ENCODE assay signal across 19 cellular contexts in the genomic region with DNA sequence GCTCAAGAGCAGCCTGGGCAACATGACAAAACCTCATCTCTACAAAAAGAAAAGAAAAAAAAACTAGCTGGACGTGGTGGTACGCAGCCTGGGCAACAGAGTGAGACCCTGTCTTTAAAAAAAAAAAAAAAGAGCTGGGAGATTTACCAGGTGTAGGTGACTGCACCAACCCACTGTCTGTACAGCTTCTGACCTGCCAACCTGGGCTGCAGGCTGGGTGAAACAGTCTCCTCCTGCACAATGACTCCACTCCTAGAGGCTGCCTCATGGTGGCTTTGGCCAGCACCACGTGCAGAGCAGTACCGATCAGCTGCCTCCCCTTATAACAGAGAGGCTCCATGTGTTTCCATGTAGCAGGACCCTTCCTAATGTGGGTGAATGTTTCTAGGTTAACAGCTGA. TPM values are rescaled to one million over a fixed set of nuclear protein-coding genes. Genes with fewer than 3 reads are reported as not detected.
A peak's percentile ranks its signal among the peaks of the same experiment; 100 is the strongest.
DNase-seq lines count a peak whose midpoint lies in the region; ATAC-seq and TF ChIP-seq lines count a peak whose summit lies in the region.
"Had no signal": no experiment of that assay in that cellular context is flagged by ENCODE, and none has a peak within 500 bp of the region (broad histone marks: within the 10 kb centered on the region; RNA-seq: fewer than 3 reads in every experiment).

No MANE protein-coding gene starts in this region.

- H3K9me3 Mint-ChIP-seq in activated CD8-positive, alpha-beta T cell treated with anti-CD3 and anti-CD28 coated beads for 36 hours, result no peaks in the 10 kb centered on the region
- H3K9me3 Mint-ChIP-seq in activated CD8-positive, alpha-beta T cell treated with anti-CD3 and anti-CD28 coated beads, Interleukin-2, amount 10 ng/mL, durations not matched to agents 7 days and 5 days (ENCODE audit: insufficient read depth), result no peaks in the 10 kb centered on the region
- no peaks in the 10 kb centered on the region for H3K9me3 Mint-ChIP-seq in activated naive CD8-positive, alpha-beta T cell (ENCODE audit: low read depth)
- H3K9me3 Mint-ChIP-seq in activated naive CD8-positive, alpha-beta T cell treated with anti-CD3 and anti-CD28 coated beads for 36 hours, result no peaks in the 10 kb centered on the region
- no peaks in the 10 kb centered on the region for H3K9me3 Mint-ChIP-seq in activated T-helper 2 cell treated with anti-CD3 and anti-CD28 coated beads, Interferon-gamma antibody, Interleukin-2, Interleukin-4, amounts not matched to agents 10 μg/mL and 5 μg/mL and 100 μg/mL, durations not matched to agents 14 hours and 24 hours and 36 hours
- no peaks in the 10 kb centered on the region for H3K9me3 Mint-ChIP-seq in neural progenitor cell
- H3K9me3 Mint-ChIP-seq in endothelial cell (ENCODE audit: unreplicated experiment), result no peaks in the 10 kb centered on the region
- H3K9me3 Mint-ChIP-seq: CD8-positive, alpha-beta T cell; HFFc6 had no signal

- H3K27ac Mint-ChIP-seq in activated CD8-positive, alpha-beta T cell treated with anti-CD3 and anti-CD28 coated beads for 36 hours, result peak overlapping the region; percentile 80
- H3K27ac Mint-ChIP-seq in activated CD8-positive, alpha-beta T cell treated with anti-CD3 and anti-CD28 coated beads, Interleukin-2, amount 10 ng/mL, durations not matched to agents 7 days and 5 days, result no peak overlapping the region
- peak overlapping the region; percentile 46 for H3K27ac Mint-ChIP-seq in activated naive CD8-positive, alpha-beta T cell
- no peak overlapping the region for H3K27ac Mint-ChIP-seq in activated naive CD8-positive, alpha-beta T cell treated with anti-CD3 and anti-CD28 coated beads for 36 hours
- peak overlapping the region; percentile 63 for H3K27ac Mint-ChIP-seq in activated T-helper 2 cell treated with anti-CD3 and anti-CD28 coated beads, Interferon-gamma antibody, Interleukin-2, Interleukin-4, amounts not matched to agents 10 μg/mL and 5 μg/mL and 100 μg/mL, durations not matched to agents 14 hours and 24 hours and 36 hours
- H3K27ac Mint-ChIP-seq in neural progenitor cell (no peak overlapping the region), endothelial cell (ENCODE audit: unreplicated experiment) (no peak overlapping the region)
- H3K27ac Mint-ChIP-seq: B cell; CD8-positive, alpha-beta T cell; HFFc6 had no signal

- H3K27ac ChIP-seq in neural progenitor cell, result no peak overlapping the region
- H3K27ac ChIP-seq: HL-60 had no signal

- POLR2A ChIA-PET in activated CD8-positive, alpha-beta T cell treated with anti-CD3 and anti-CD28 coated beads for 36 hours (lab: Charles Lee), result interaction anchor here (1.1 to 1.6 kb wide), 3 partner anchors 8 to 299 kb away, joined by 3 to 4 read pairs (median 3); no protein-coding TSS in a partner anchor
- POLR2A ChIA-PET in activated CD8-positive, alpha-beta T cell treated with anti-CD3 and anti-CD28 coated beads, Interleukin-2, amount 10 ng/mL, durations not matched to agents 7 days and 5 days (lab: Charles Lee), result no interaction called here

- H3K4me2 ChIP-seq in neural progenitor cell, result no peak overlapping the region

- CTCF ChIA-PET in activated CD8-positive, alpha-beta T cell treated with anti-CD3 and anti-CD28 coated beads for 36 hours (lab: Charles Lee), result interaction anchor here (0.9 to 3.1 kb wide), 2 partner anchors 135 to 399 kb away, joined by 3 to 9 read pairs; no protein-coding TSS in a partner anchor
- CTCF ChIA-PET in activated CD8-positive, alpha-beta T cell treated with anti-CD3 and anti-CD28 coated beads, Interleukin-2, amount 10 ng/mL, durations not matched to agents 7 days and 5 days (lab: Charles Lee), result interaction anchor here (0.8 kb wide), 1 partner anchor 15 kb away, joined by 3 read pairs; no protein-coding TSS in a partner anchor

- H3K9me3 ChIP-seq in neural progenitor cell (ENCODE audit: low read depth), result no peaks in the 10 kb centered on the region
- H3K9me3 ChIP-seq: BLaER1 treated with 17β-estradiol and CSF1 and Interleukin-3, amounts not matched to agents 10 nM and 100 nM had no signal

- peaks cover 3% of the 10 kb centered on the region for H3F3A ChIP-seq in neural progenitor cell (ENCODE audit: low read depth)

- peaks cover 18% of the 10 kb centered on the region for H3K4me1 ChIP-seq in neural progenitor cell

- H3K27me3 Mint-ChIP-seq in activated CD8-positive, alpha-beta T cell treated with anti-CD3 and anti-CD28 coated beads for 36 hours, result no peaks in the 10 kb centered on the region
- no peaks in the 10 kb centered on the region for H3K27me3 Mint-ChIP-seq in activated CD8-positive, alpha-beta T cell treated with anti-CD3 and anti-CD28 coated beads, Interleukin-2, amount 10 ng/mL, durations not matched to agents 7 days and 5 days (ENCODE audit: low read depth)
- H3K27me3 Mint-ChIP-seq in activated naive CD8-positive, alpha-beta T cell, result no peaks in the 10 kb centered on the region
- H3K27me3 Mint-ChIP-seq in activated naive CD8-positive, alpha-beta T cell treated with anti-CD3 and anti-CD28 coated beads for 36 hours, result no peaks in the 10 kb centered on the region
- H3K27me3 Mint-ChIP-seq in activated T-helper 2 cell treated with anti-CD3 and anti-CD28 coated beads, Interferon-gamma antibody, Interleukin-2, Interleukin-4, amounts not matched to agents 10 μg/mL and 5 μg/mL and 100 μg/mL, durations not matched to agents 14 hours and 24 hours and 36 hours (ENCODE audit: low read depth), result no peaks in the 10 kb centered on the region
- H3K27me3 Mint-ChIP-seq in neural progenitor cell (ENCODE audit: insufficient read depth, low read depth) (peaks cover 2% of the 10 kb centered on the region), endothelial cell (ENCODE audit: unreplicated experiment) (peaks cover 7% of the 10 kb centered on the region)
- H3K27me3 Mint-ChIP-seq: B cell had no signal

- no peak overlapping the region for H3K9ac ChIP-seq in neural progenitor cell

- H3K4me1 Mint-ChIP-seq in activated CD8-positive, alpha-beta T cell treated with anti-CD3 and anti-CD28 coated beads for 36 hours (ENCODE audit: low read depth), result peaks cover 39% of the 10 kb centered on the region
- peaks cover 20% of the 10 kb centered on the region for H3K4me1 Mint-ChIP-seq in activated CD8-positive, alpha-beta T cell treated with anti-CD3 and anti-CD28 coated beads, Interleukin-2, amount 10 ng/mL, durations not matched to agents 7 days and 5 days (ENCODE audit: low read depth)
- H3K4me1 Mint-ChIP-seq in activated naive CD8-positive, alpha-beta T cell (ENCODE audit: low read depth), result peaks cover 32% of the 10 kb centered on the region
- H3K4me1 Mint-ChIP-seq in activated naive CD8-positive, alpha-beta T cell treated with anti-CD3 and anti-CD28 coated beads for 36 hours, result peaks cover 39% of the 10 kb centered on the region
- H3K4me1 Mint-ChIP-seq in activated T-helper 2 cell treated with anti-CD3 and anti-CD28 coated beads, Interferon-gamma antibody, Interleukin-2, Interleukin-4, amounts not matched to agents 10 μg/mL and 5 μg/mL and 100 μg/mL, durations not matched to agents 14 hours and 24 hours and 36 hours (ENCODE audit: low read depth), result peaks cover 32% of the 10 kb centered on the region
- peaks cover 18% of the 10 kb centered on the region for H3K4me1 Mint-ChIP-seq in neural progenitor cell
- peaks cover 15% of the 10 kb centered on the region for H3K4me1 Mint-ChIP-seq in endothelial cell (ENCODE audit: unreplicated experiment)

- TF ChIP-seq CTCF in activated CD8-positive, alpha-beta T cell treated with anti-CD3 and anti-CD28 coated beads for 36 hours (IDR thresholded peaks at IDR 0.05), result no peak
- TF ChIP-seq CTCF in neural progenitor cell (IDR thresholded peaks at IDR 0.05) (no peak), endothelial cell (IDR thresholded peaks at IDR 0.05; ENCODE audit: unreplicated experiment) (no peak)

- peaks cover 72% of the 10 kb centered on the region for H3K36me3 Mint-ChIP-seq in activated CD8-positive, alpha-beta T cell treated with anti-CD3 and anti-CD28 coated beads for 36 hours (ENCODE audit: low read depth)
- H3K36me3 Mint-ChIP-seq in activated CD8-positive, alpha-beta T cell treated with anti-CD3 and anti-CD28 coated beads, Interleukin-2, amount 10 ng/mL, durations not matched to agents 7 days and 5 days (ENCODE audit: low read depth), result peaks cover 21% of the 10 kb centered on the region
- H3K36me3 Mint-ChIP-seq in activated naive CD8-positive, alpha-beta T cell, result peaks cover 2% of the 10 kb centered on the region
- H3K36me3 Mint-ChIP-seq in activated naive CD8-positive, alpha-beta T cell treated with anti-CD3 and anti-CD28 coated beads for 36 hours, result peaks cover 41% of the 10 kb centered on the region
- H3K36me3 Mint-ChIP-seq in activated T-helper 2 cell treated with anti-CD3 and anti-CD28 coated beads, Interferon-gamma antibody, Interleukin-2, Interleukin-4, amounts not matched to agents 10 μg/mL and 5 μg/mL and 100 μg/mL, durations not matched to agents 14 hours and 24 hours and 36 hours (ENCODE audit: low read depth), result peaks cover 77% of the 10 kb centered on the region
- peaks cover 5% of the 10 kb centered on the region for H3K36me3 Mint-ChIP-seq in neural progenitor cell
- H3K36me3 Mint-ChIP-seq in endothelial cell (ENCODE audit: low read depth, unreplicated experiment), result peaks cover 14% of the 10 kb centered on the region

- no peak overlapping the region for H3K4me3 Mint-ChIP-seq in activated CD8-positive, alpha-beta T cell treated with anti-CD3 and anti-CD28 coated beads for 36 hours
- no peak overlapping the region for H3K4me3 Mint-ChIP-seq in activated CD8-positive, alpha-beta T cell treated with anti-CD3 and anti-CD28 coated beads, Interleukin-2, amount 10 ng/mL, durations not matched to agents 7 days and 5 days
- no peak overlapping the region for H3K4me3 Mint-ChIP-seq in activated naive CD8-positive, alpha-beta T cell
- no peak overlapping the region for H3K4me3 Mint-ChIP-seq in activated naive CD8-positive, alpha-beta T cell treated with anti-CD3 and anti-CD28 coated beads for 36 hours
- H3K4me3 Mint-ChIP-seq in activated T-helper 2 cell treated with anti-CD3 and anti-CD28 coated beads, Interferon-gamma antibody, Interleukin-2, Interleukin-4, amounts not matched to agents 10 μg/mL and 5 μg/mL and 100 μg/mL, durations not matched to agents 14 hours and 24 hours and 36 hours (ENCODE audit: low read depth), result no peak overlapping the region
- peak overlapping the region; percentile 8 for H3K4me3 Mint-ChIP-seq in neural progenitor cell
- no peak overlapping the region for H3K4me3 Mint-ChIP-seq in endothelial cell (ENCODE audit: unreplicated experiment)
- H3K4me3 Mint-ChIP-seq: B cell; CD8-positive, alpha-beta T cell; HFFc6 had no signal

- no peak for ATAC-seq in activated CD8-positive, alpha-beta T cell treated with anti-CD3 and anti-CD28 coated beads for 36 hours
- ATAC-seq in activated CD8-positive, alpha-beta T cell treated with anti-CD3 and anti-CD28 coated beads, Interleukin-2, amount 10 ng/mL, durations not matched to agents 7 days and 5 days, result no peak
- ATAC-seq: CD8-positive, alpha-beta T cell; HCT116 had no signal

- H2AFZ ChIP-seq in neural progenitor cell (replicated peaks), result no peak overlapping the region

- intact Hi-C loops in activated CD8-positive, alpha-beta T cell treated with anti-CD3 and anti-CD28 coated beads for 36 hours (cut with micrococcal nuclease), result no loop called here
- intact Hi-C loops in activated T-helper 2 cell treated with anti-CD3 and anti-CD28 coated beads, Interferon-gamma antibody, Interleukin-2, Interleukin-4, amounts not matched to agents 10 μg/mL and 5 μg/mL and 100 μg/mL, durations not matched to agents 14 hours and 24 hours and 36 hours (cut with micrococcal nuclease), result no loop called here

- H4K20me1 ChIP-seq in neural progenitor cell (ENCODE audit: low read depth), result peaks cover 14% of the 10 kb centered on the region

- H3K36me3 ChIP-seq in neural progenitor cell, result no peaks in the 10 kb centered on the region

- no peaks in the 10 kb centered on the region for H3K27me3 ChIP-seq in neural progenitor cell
- H3K27me3 ChIP-seq: BLaER1 treated with 17β-estradiol and CSF1 and Interleukin-3, amounts not matched to agents 10 nM and 100 nM had no signal

- H3K4me3 ChIP-seq in neural progenitor cell, result no peak overlapping the region
- H3K4me3 ChIP-seq: BLaER1 treated with 17β-estradiol and CSF1 and Interleukin-3, amounts not matched to agents 10 nM and 100 nM had no signal

- no peak for DNase-seq in activated CD8-positive, alpha-beta T cell treated with anti-CD3 and anti-CD28 coated beads for 36 hours
- no peak for DNase-seq in activated CD8-positive, alpha-beta T cell treated with anti-CD3 and anti-CD28 coated beads, Interleukin-2, amount 10 ng/mL, durations not matched to agents 7 days and 5 days
- no peak for DNase-seq in activated naive CD8-positive, alpha-beta T cell treated with anti-CD3 and anti-CD28 coated beads for 36 hours
- DNase-seq in activated T-helper 2 cell treated with anti-CD3 and anti-CD28 coated beads, Interferon-gamma antibody, Interleukin-2, Interleukin-4, amounts not matched to agents 10 μg/mL and 5 μg/mL and 100 μg/mL, durations not matched to agents 14 hours and 24 hours and 36 hours (ENCODE audit: low spot score), result no peak
- DNase-seq in neural progenitor cell (ENCODE audit: low spot score) (no peak), endothelial cell (ENCODE audit: low spot score) (no peak)
- DNase-seq: Calu3; CD8-positive, alpha-beta T cell; DMS79 treated with DMSO at 0.1 percent for 48 hours; GF-D8; GOT3; H7; HFFc6 had no signal

- H3K79me2 ChIP-seq in neural progenitor cell (ENCODE audit: low read depth), result peaks cover 56% of the 10 kb centered on the region

RNA-seq across cellular contexts. Expression of a gene that starts 3.7 kb away (rescaled TPM):
- 10 to 100 TPM; 90.9 to 93.4 TPM for total RNA-seq in activated CD8-positive, alpha-beta T cell treated with anti-CD3 and anti-CD28 coated beads for 36 hours
- total RNA-seq in activated CD8-positive, alpha-beta T cell treated with anti-CD3 and anti-CD28 coated beads, Interleukin-2, amount 10 ng/mL, durations not matched to agents 7 days and 5 days, result 10 to 100 TPM; 43.5 to 44.4 TPM
- total RNA-seq in activated naive CD8-positive, alpha-beta T cell treated with anti-CD3 and anti-CD28 coated beads for 36 hours, result 100 to 1,000 TPM; 137 to 149 TPM
- total RNA-seq in activated T-helper 2 cell treated with anti-CD3 and anti-CD28 coated beads, Interferon-gamma antibody, Interleukin-2, Interleukin-4, amounts not matched to agents 10 μg/mL and 5 μg/mL and 100 μg/mL, durations not matched to agents 14 hours and 24 hours and 36 hours, result 109 and 113 TPM in 2 replicates
- total RNA-seq in neural progenitor cell (ENCODE audit: low replicate concordance), result 23.2 and 33.9 TPM in 2 replicates
- total RNA-seq in endothelial cell (ENCODE audit: unreplicated experiment), result 22.4 TPM

RNA-seq across cellular contexts. Expression of a gene that starts 4.0 kb away (rescaled TPM):
- total RNA-seq in activated CD8-positive, alpha-beta T cell treated with anti-CD3 and anti-CD28 coated beads for 36 hours, result 10 to 100 TPM; 38.3 to 39.5 TPM
- total RNA-seq in activated CD8-positive, alpha-beta T cell treated with anti-CD3 and anti-CD28 coated beads, Interleukin-2, amount 10 ng/mL, durations not matched to agents 7 days and 5 days, result 10 to 100 TPM; 36.6 to 38.9 TPM
- 10 to 100 TPM; 49.9 to 53.8 TPM for total RNA-seq in activated naive CD8-positive, alpha-beta T cell treated with anti-CD3 and anti-CD28 coated beads for 36 hours
- total RNA-seq in activated T-helper 2 cell treated with anti-CD3 and anti-CD28 coated beads, Interferon-gamma antibody, Interleukin-2, Interleukin-4, amounts not matched to agents 10 μg/mL and 5 μg/mL and 100 μg/mL, durations not matched to agents 14 hours and 24 hours and 36 hours, result 54.0 and 57.4 TPM in 2 replicates
- 32.6 and 40.0 TPM in 2 replicates for total RNA-seq in neural progenitor cell (ENCODE audit: low replicate concordance)
- total RNA-seq in endothelial cell (ENCODE audit: unreplicated experiment), result 50.5 TPM

RNA-seq across cellular contexts. Expression of a gene that starts 33.3 kb away (rescaled TPM):
- under 1 TPM; 0.54 TPM for total RNA-seq in activated CD8-positive, alpha-beta T cell treated with anti-CD3 and anti-CD28 coated beads for 36 hours
- under 1 TPM; 0.37 to 0.61 TPM for total RNA-seq in activated CD8-positive, alpha-beta T cell treated with anti-CD3 and anti-CD28 coated beads, Interleukin-2, amount 10 ng/mL, durations not matched to agents 7 days and 5 days
- total RNA-seq in activated naive CD8-positive, alpha-beta T cell treated with anti-CD3 and anti-CD28 coated beads for 36 hours, result under 1 TPM; 0.37 to 0.52 TPM
- total RNA-seq in activated T-helper 2 cell treated with anti-CD3 and anti-CD28 coated beads, Interferon-gamma antibody, Interleukin-2, Interleukin-4, amounts not matched to agents 10 μg/mL and 5 μg/mL and 100 μg/mL, durations not matched to agents 14 hours and 24 hours and 36 hours, result 1.4 and 2.1 TPM in 2 replicates
- 0.96 TPM in 1 of 2 replicates, not detected in the other for total RNA-seq in neural progenitor cell (ENCODE audit: low replicate concordance)
- total RNA-seq in endothelial cell (ENCODE audit: unreplicated experiment), result 1.1 TPM
- total RNA-seq: A172 had no signal

RNA-seq across cellular contexts. Expression of a gene that starts 45.2 kb away (rescaled TPM):
- 100 to 1,000 TPM; 133 TPM for total RNA-seq in activated CD8-positive, alpha-beta T cell treated with anti-CD3 and anti-CD28 coated beads for 36 hours
- total RNA-seq in activated CD8-positive, alpha-beta T cell treated with anti-CD3 and anti-CD28 coated beads, Interleukin-2, amount 10 ng/mL, durations not matched to agents 7 days and 5 days, result 100 to 1,000 TPM; 117 to 125 TPM
- 100 to 1,000 TPM; 109 to 110 TPM for total RNA-seq in activated naive CD8-positive, alpha-beta T cell treated with anti-CD3 and anti-CD28 coated beads for 36 hours
- 156 and 160 TPM in 2 replicates for total RNA-seq in activated T-helper 2 cell treated with anti-CD3 and anti-CD28 coated beads, Interferon-gamma antibody, Interleukin-2, Interleukin-4, amounts not matched to agents 10 μg/mL and 5 μg/mL and 100 μg/mL, durations not matched to agents 14 hours and 24 hours and 36 hours
- total RNA-seq in neural progenitor cell (ENCODE audit: low replicate concordance) (71.2 and 107 TPM in 2 replicates), endothelial cell (ENCODE audit: unreplicated experiment) (223 TPM)

RNA-seq across cellular contexts. Expression of a gene that starts 56.7 kb away (rescaled TPM):
- total RNA-seq in activated CD8-positive, alpha-beta T cell treated with anti-CD3 and anti-CD28 coated beads for 36 hours, result 10 to 100 TPM; 42.9 to 43.4 TPM
- total RNA-seq in activated CD8-positive, alpha-beta T cell treated with anti-CD3 and anti-CD28 coated beads, Interleukin-2, amount 10 ng/mL, durations not matched to agents 7 days and 5 days, result 10 to 100 TPM; 46.3 to 50.6 TPM
- total RNA-seq in activated naive CD8-positive, alpha-beta T cell treated with anti-CD3 and anti-CD28 coated beads for 36 hours, result 10 to 100 TPM; 37.4 to 43.0 TPM
- 34.3 and 38.8 TPM in 2 replicates for total RNA-seq in activated T-helper 2 cell treated with anti-CD3 and anti-CD28 coated beads, Interferon-gamma antibody, Interleukin-2, Interleukin-4, amounts not matched to agents 10 μg/mL and 5 μg/mL and 100 μg/mL, durations not matched to agents 14 hours and 24 hours and 36 hours
- total RNA-seq in neural progenitor cell (ENCODE audit: low replicate concordance) (37.5 and 92.3 TPM in 2 replicates), endothelial cell (ENCODE audit: unreplicated experiment) (34.1 TPM)

Comparison
In these comparisons a context has a peak if more than half of its experiments do, and no peak if none do; other contexts are left out.
1. H3K27ac Mint-ChIP-seq: peak in activated CD8-positive, alpha-beta T cell treated with anti-CD3 and anti-CD28 coated beads for 36 hours (single experiment), activated naive CD8-positive, alpha-beta T cell (single experiment) and activated T-helper 2 cell treated with anti-CD3 and anti-CD28 coated beads, Interferon-gamma antibody, Interleukin-2, Interleukin-4, amounts not matched to agents 10 μg/mL and 5 μg/mL and 100 μg/mL, durations not matched to agents 14 hours and 24 hours and 36 hours (single experiment); none in activated CD8-positive, alpha-beta T cell treated with anti-CD3 and anti-CD28 coated beads, Interleukin-2, amount 10 ng/mL, durations not matched to agents 7 days and 5 days (single experiment), activated naive CD8-positive, alpha-beta T cell treated with anti-CD3 and anti-CD28 coated beads for 36 hours (single experiment), neural progenitor cell (single experiment) and endothelial cell (single experiment).